ENCODE assay signal across 21 cellular contexts in the genomic region with DNA sequence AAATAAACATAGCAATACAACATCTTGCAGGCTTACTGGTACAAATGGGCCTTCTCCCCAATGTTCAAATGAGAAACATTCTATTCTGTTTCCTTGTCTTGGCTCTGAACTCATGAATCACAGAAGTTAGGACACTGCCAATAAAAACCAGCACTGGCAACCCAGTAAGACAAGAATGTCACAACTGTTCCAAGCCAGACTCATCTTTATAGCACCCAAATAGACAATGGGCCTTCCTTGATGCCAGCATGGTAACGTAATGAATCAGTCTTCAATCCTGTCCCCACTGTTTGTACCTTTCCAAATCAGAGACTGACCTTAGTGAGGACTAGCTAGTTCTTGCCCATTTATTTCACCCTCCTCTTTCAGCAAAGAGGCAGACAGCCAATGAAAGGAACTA. TPM values are rescaled to one million over a fixed set of nuclear protein-coding genes. Genes with fewer than 3 reads are reported as not detected.
DNase-seq lines count a peak whose midpoint lies in the region; TF ChIP-seq lines count a peak whose summit lies in the region.
"Had no signal": no experiment of that assay in that cellular context is flagged by ENCODE, and none has a peak within 500 bp of the region (broad histone marks: within the 10 kb centered on the region; RNA-seq: fewer than 3 reads in every experiment).

No MANE protein-coding gene starts in this region.

- no peaks in the 10 kb centered on the region for H3K9me2 ChIP-seq in Karpas-422 (replicated peaks; ENCODE audit: insufficient read depth, low read length)

- no peaks in the 10 kb centered on the region for H3K27me3 ChIP-seq in layer of hippocampus (ENCODE audit: control insufficient read depth, insufficient read depth, low read length)
- H3K27me3 ChIP-seq in Karpas-422 (ENCODE audit: low read length): no peaks in the 10 kb centered on the region
- H3K27me3 ChIP-seq: cardiac muscle cell, testis had no signal

- H2AFZ ChIP-seq in Karpas-422 (ENCODE audit: low read length): no peak overlapping the region

- H3K27ac ChIP-seq in caudate nucleus (ENCODE audit: low read depth, low read length) (peak overlapping the region; percentile 63), layer of hippocampus (ENCODE audit: low read depth, low read length) (peak overlapping the region; percentile 4), Karpas-422 (ENCODE audit: low read length) (no peak overlapping the region)
- H3K27ac ChIP-seq: cardiac muscle cell, HL-60, testis had no signal

- H3K79me2 ChIP-seq in Karpas-422 (ENCODE audit: low read length): no peaks in the 10 kb centered on the region

- H3K4me3 ChIP-seq in Karpas-422 (ENCODE audit: low read length): no peak overlapping the region
- H3K4me3 ChIP-seq: cardiac muscle cell, testis had no signal

- in situ Hi-C loops in G401 (cut with HindIII; ENCODE audit: low sequenced_read_pairs): no loop called here
- in situ Hi-C loops in ACHN (cut with HindIII; ENCODE audit: low pct_ligation_motif_present, low pct_unique_long_range_greater_than_20kb, low sequenced_read_pairs): no loop called here

- H3K9ac ChIP-seq in Karpas-422 (ENCODE audit: low read length): no peak overlapping the region

- no peak for TF ChIP-seq CTCF in GM20000 (IDR thresholded peaks at IDR 0.05; ENCODE audit: extremely low read depth, missing control alignments)

- H3K4me2 ChIP-seq in Karpas-422 (ENCODE audit: low read depth, low read length, poor library complexity, severe bottlenecking): no peak overlapping the region

- no peaks in the 10 kb centered on the region for H3K4me1 ChIP-seq in Karpas-422 (ENCODE audit: low read length)
- H3K4me1 ChIP-seq: testis had no signal

- no peaks in the 10 kb centered on the region for H3K9me3 ChIP-seq in Karpas-422 (ENCODE audit: low read length)
- H3K9me3 ChIP-seq: testis had no signal

- H4K20me1 ChIP-seq in Karpas-422 (ENCODE audit: insufficient read depth, low read depth, low read length): no peaks in the 10 kb centered on the region

- no peaks in the 10 kb centered on the region for H3K36me3 ChIP-seq in Karpas-422 (ENCODE audit: insufficient read depth, low read length)
- H3K36me3 ChIP-seq: cardiac muscle cell had no signal

- DNase-seq in G401 (ENCODE audit: low spot score): peak; percentile 32
- DNase-seq in caudate nucleus (lab: John Stamatoyannopoulos, UW): peak in 1 of 61 donors; percentile 4
- DNase-seq in stromal cell of bone marrow (ENCODE audit: low read depth): peak; percentile 53
- DNase-seq in ACHN: no peak
- no peak for DNase-seq in activated CD4-positive, alpha-beta T cell treated with anti-CD3 and anti-CD28 coated beads, Interleukin-2, amount 50 U/mL, for 1 hour
- no peak for DNase-seq in Karpas-422
- DNase-seq in GM20000 (ENCODE audit: low spot score): no peak
- DNase-seq: activated naive CD4-positive, alpha-beta T cell treated with anti-CD3 and anti-CD28 coated beads, Interleukin-2, amount 50 U/mL, for 16 hours; CD4-positive, alpha-beta T cell; erythroblast; HCEC 1CT; Kasumi-1; NCI-H1105 treated with DMSO at 0.1 percent for 48 hours; NCI-H2107; SHP77; stimulated activated CD4-positive, alpha-beta T cell treated with anti-CD3 and anti-CD28 coated beads, Interleukin-1b, Interleukin-23, amount 100 ng/mL, for 48 hours; T-helper 9 cell; testis had no signal

RNA-seq across cellular contexts. Expression of a gene that starts 14.1 kb away (rescaled TPM):
- 4,982 and 6,687 TPM in 2 replicates for total RNA-seq in G401 (2014; rRNA removed; shearing (Covaris generic))
- total RNA-seq in Karpas-422 (2014; rRNA removed; shearing (Covaris generic); ENCODE audit: low replicate concordance): 5,063 and 5,133 TPM in 2 replicates

Comparison
In these comparisons a context has a peak if more than half of its experiments do, and no peak if none do; other contexts are left out.
1. DNase-seq: peak in G401 (single experiment) and stromal cell of bone marrow (single experiment); none in ACHN (single experiment), activated CD4-positive, alpha-beta T cell treated with anti-CD3 and anti-CD28 coated beads, Interleukin-2, amount 50 U/mL, for 1 hour (single experiment), Karpas-422 (single experiment) and GM20000 (single experiment).